In the genomic region with DNA sequence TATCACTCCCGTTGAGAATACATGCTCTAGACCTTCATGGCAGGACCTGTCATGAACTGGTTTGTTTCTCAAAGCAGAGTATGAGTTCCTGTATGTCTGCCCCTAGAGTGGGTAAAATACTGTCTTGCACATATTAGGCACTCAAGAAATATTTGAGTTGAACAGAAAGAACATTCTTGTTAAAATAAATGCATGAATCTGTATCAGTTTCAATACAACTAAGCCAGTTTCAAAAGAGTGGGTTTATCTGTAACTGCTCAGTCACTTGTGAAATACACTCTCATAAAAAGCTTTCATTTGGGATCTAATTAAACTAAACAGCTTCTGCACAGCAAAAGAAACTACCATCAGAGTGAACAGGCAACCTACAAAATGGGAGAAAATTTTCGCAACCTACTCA, we compare ENCODE assay signal across 14 cellular contexts.
DNase-seq lines count a peak whose midpoint lies in the region; ATAC-seq and FAIRE-seq lines count a peak whose summit lies in the region.
"Had no signal": no experiment of that assay in that cellular context is flagged by ENCODE, and none has a peak within 500 bp of the region (broad histone marks: within the 10 kb centered on the region; RNA-seq: fewer than 3 reads in every experiment).

No MANE protein-coding gene starts in this region.

- H3K4me3 Mint-ChIP-seq in activated CD4-positive, alpha-beta memory T cell treated with anti-CD3 and anti-CD28 coated beads, Interleukin-2, amount 10 ng/mL, durations not matched to agents 7 days and 5 days, result no peak overlapping the region
- H3K4me3 Mint-ChIP-seq in naive thymus-derived CD8-positive, alpha-beta T cell, result no peak overlapping the region
- H3K4me3 Mint-ChIP-seq: T-cell had no signal

- H3K27ac Mint-ChIP-seq in activated CD4-positive, alpha-beta memory T cell treated with anti-CD3 and anti-CD28 coated beads, Interleukin-2, amount 10 ng/mL, durations not matched to agents 7 days and 5 days, result no peak overlapping the region
- H3K27ac Mint-ChIP-seq in naive thymus-derived CD8-positive, alpha-beta T cell, result no peak overlapping the region
- H3K27ac Mint-ChIP-seq: T-cell had no signal

- H3K27ac ChIP-seq in caudate nucleus (ENCODE audit: low read depth, low read length), result no peak overlapping the region
- H3K27ac ChIP-seq: ascending aorta, psoas muscle, thyroid gland had no signal

- ATAC-seq in GM18858 (IDR thresholded peaks at IDR 0.05; ENCODE audit: unreplicated experiment), result peak; percentile 93
- ATAC-seq in GM21360 (IDR thresholded peaks at IDR 0.05; ENCODE audit: unreplicated experiment), result peak; percentile 86
- peak; percentile 77 for ATAC-seq in HG02943 (IDR thresholded peaks at IDR 0.05; ENCODE audit: low read depth, unreplicated experiment)
- peak; percentile 91 for ATAC-seq in HG03565 (IDR thresholded peaks at IDR 0.05; ENCODE audit: unreplicated experiment)
- no peak for ATAC-seq in naive thymus-derived CD8-positive, alpha-beta T cell
- ATAC-seq: psoas muscle, T-cell had no signal

- POLR2A ChIA-PET in activated CD4-positive, alpha-beta memory T cell treated with anti-CD3 and anti-CD28 coated beads, Interleukin-2, amount 10 ng/mL, durations not matched to agents 7 days and 5 days (lab: Charles Lee), result no interaction called here
- POLR2A ChIA-PET in naive thymus-derived CD8-positive, alpha-beta T cell (lab: Charles Lee), result no interaction called here

- peaks cover 5% of the 10 kb centered on the region for H3K9me3 Mint-ChIP-seq in activated CD4-positive, alpha-beta memory T cell treated with anti-CD3 and anti-CD28 coated beads, Interleukin-2, amount 10 ng/mL, durations not matched to agents 7 days and 5 days
- peaks cover 0 to 5% (median 0%) of the 10 kb centered on the region in 9 donors for H3K9me3 Mint-ChIP-seq in naive thymus-derived CD8-positive, alpha-beta T cell
- H3K9me3 Mint-ChIP-seq: T-cell had no signal

- peaks cover 6% of the 10 kb centered on the region for H3K27me3 Mint-ChIP-seq in activated CD4-positive, alpha-beta memory T cell treated with anti-CD3 and anti-CD28 coated beads, Interleukin-2, amount 10 ng/mL, durations not matched to agents 7 days and 5 days
- H3K27me3 Mint-ChIP-seq in naive thymus-derived CD8-positive, alpha-beta T cell, result peaks cover 0 to 8% (median 0%) of the 10 kb centered on the region in 5 donors
- H3K27me3 Mint-ChIP-seq: T-cell had no signal

- H3K4me1 Mint-ChIP-seq in activated CD4-positive, alpha-beta memory T cell treated with anti-CD3 and anti-CD28 coated beads, Interleukin-2, amount 10 ng/mL, durations not matched to agents 7 days and 5 days, result peaks cover 7% of the 10 kb centered on the region
- no peaks in the 10 kb centered on the region for H3K4me1 Mint-ChIP-seq in naive thymus-derived CD8-positive, alpha-beta T cell
- H3K4me1 Mint-ChIP-seq: T-cell had no signal

- CTCF ChIA-PET in activated CD4-positive, alpha-beta memory T cell treated with anti-CD3 and anti-CD28 coated beads, Interleukin-2, amount 10 ng/mL, durations not matched to agents 7 days and 5 days (lab: Charles Lee), result no interaction called here

- DNase-seq in caudate nucleus (lab: John Stamatoyannopoulos, UW), result no peak
- no peak for DNase-seq in activated CD4-positive, alpha-beta memory T cell treated with anti-CD3 and anti-CD28 coated beads, Interleukin-2, amount 10 ng/mL, durations not matched to agents 7 days and 5 days
- no peak for DNase-seq in naive thymus-derived CD8-positive, alpha-beta T cell
- no peak for DNase-seq in RCC 7860 (ENCODE audit: low spot score)
- DNase-seq: mesenchymal stem cell, NCI-H774, psoas muscle, T-cell, thyroid gland had no signal

- H3K36me3 Mint-ChIP-seq in activated CD4-positive, alpha-beta memory T cell treated with anti-CD3 and anti-CD28 coated beads, Interleukin-2, amount 10 ng/mL, durations not matched to agents 7 days and 5 days (ENCODE audit: low read depth), result peaks cover 2% of the 10 kb centered on the region
- H3K36me3 Mint-ChIP-seq in naive thymus-derived CD8-positive, alpha-beta T cell, result peaks cover 0 to 2% (median 0%) of the 10 kb centered on the region in 3 donors
- H3K36me3 Mint-ChIP-seq: T-cell had no signal

- FAIRE-seq in RCC 7860 (lab: Jason Lieb, UNC), result no peak

Comparison
In these comparisons a context has a peak if more than half of its experiments do, and no peak if none do; other contexts are left out.
1. ATAC-seq: peak in GM18858 (single experiment), GM21360 (single experiment), HG02943 (single experiment) and HG03565 (single experiment); none in naive thymus-derived CD8-positive, alpha-beta T cell (0 of 2).